23 cellular contexts compared by ENCODE assay signal in the genomic region with DNA sequence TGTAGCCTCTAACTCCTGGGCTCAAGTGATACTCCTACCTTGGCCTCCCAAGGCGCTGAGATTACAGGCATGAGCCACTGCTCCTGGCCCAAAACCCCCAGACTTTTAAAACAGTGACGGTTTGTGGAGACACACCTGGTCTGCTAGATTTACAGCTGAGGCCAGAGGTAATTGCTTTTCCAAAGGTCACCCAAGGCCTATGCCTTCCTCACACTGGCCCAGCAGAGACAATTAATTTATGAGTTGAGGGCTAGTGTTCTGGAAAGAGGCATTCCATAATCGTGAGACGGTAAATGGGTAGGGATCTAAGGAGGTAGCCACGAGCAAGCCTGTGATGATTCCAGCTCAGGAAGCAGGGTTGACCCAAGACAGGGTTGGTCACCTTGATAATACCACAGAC.
"Had no signal": no experiment of that assay in that cellular context is flagged by ENCODE, and none has a peak within 500 bp of the region (broad histone marks: within the 10 kb centered on the region; RNA-seq: fewer than 3 reads in every experiment).

No MANE protein-coding gene starts in this region.

- H3K27ac ChIP-seq: colonic mucosa, neural progenitor cell, prostate gland, right atrium auricular region, sigmoid colon, spleen, testis, tibial artery had no signal

- H3K36me3 Mint-ChIP-seq: immature natural killer cell; memory B cell; naive B cell; natural killer cell treated with Interleukin-12 subunit alpha and Interleukin-12 subunit beta and Interleukin-15 and Interleukin-18, amount 100 ng/mL, for 72 hours; neural progenitor cell; stimulated activated memory B cell treated with anti-CD40 and anti-IgM and Interleukin-4, amounts not matched to agents 10 μg/mL and 1 μg/mL and 100 μg/mL, for 72 hours; type B pancreatic cell had no signal

- H3K36me3 ChIP-seq: colonic mucosa, neural progenitor cell, prostate gland, right atrium auricular region, sigmoid colon, spleen, tibial artery had no signal

- H3K27me3 Mint-ChIP-seq: effector memory CD8-positive, alpha-beta T cell; memory B cell; naive B cell; natural killer cell treated with Interleukin-12 subunit alpha and Interleukin-12 subunit beta and Interleukin-15 and Interleukin-18, amount 100 ng/mL, for 72 hours; stimulated activated memory B cell treated with anti-CD40 and anti-IgM and Interleukin-4, amounts not matched to agents 10 μg/mL and 1 μg/mL and 100 μg/mL, for 72 hours had no signal

- H3K4me3 Mint-ChIP-seq: effector memory CD8-positive, alpha-beta T cell; immature natural killer cell; memory B cell; naive B cell; natural killer cell treated with Interleukin-12 subunit alpha and Interleukin-12 subunit beta and Interleukin-15 and Interleukin-18, amount 100 ng/mL, for 72 hours; neural progenitor cell; stimulated activated memory B cell treated with anti-CD40 and anti-IgM and Interleukin-4, amounts not matched to agents 10 μg/mL and 1 μg/mL and 100 μg/mL, for 72 hours; type B pancreatic cell had no signal

- H3K4me1 ChIP-seq: colonic mucosa, prostate gland, testis, tibial artery had no signal

- H3K4me3 ChIP-seq: colonic mucosa, lung, neural progenitor cell, prostate gland, right atrium auricular region, sigmoid colon, spleen, testis, tibial artery had no signal

- H2AFZ ChIP-seq: neural progenitor cell had no signal

- H3K27me3 ChIP-seq: colonic mucosa, neural progenitor cell, right atrium auricular region, sigmoid colon, spleen, testis, tibial artery had no signal

- H3K4me2 ChIP-seq: neural progenitor cell had no signal

- H3K27ac Mint-ChIP-seq: effector memory CD8-positive, alpha-beta T cell; immature natural killer cell; memory B cell; naive B cell; natural killer cell treated with Interleukin-12 subunit alpha and Interleukin-12 subunit beta and Interleukin-15 and Interleukin-18, amount 100 ng/mL, for 72 hours; neural progenitor cell; stimulated activated memory B cell treated with anti-CD40 and anti-IgM and Interleukin-4, amounts not matched to agents 10 μg/mL and 1 μg/mL and 100 μg/mL, for 72 hours; type B pancreatic cell had no signal

- DNase-seq: colonic mucosa; dermis blood vessel endothelial cell; effector memory CD8-positive, alpha-beta T cell; hypothalamus; immature natural killer cell; naive B cell; nucleus accumbens; sigmoid colon; spleen; stimulated activated CD4-positive, alpha-beta T cell treated with anti-CD3 and anti-CD28 coated beads, Interleukin-4, amount 100 ng/mL, for 4 hours; stimulated activated naive CD8-positive, alpha-beta T cell treated with anti-CD3 and anti-CD28 coated beads, Interleukin-15, Interleukin-2, amounts not matched to agents 100 U/mL and 50 U/mL, for 24 hours; substantia nigra; testis; tibial artery had no signal

- H3K9me3 ChIP-seq: colonic mucosa, prostate gland, right atrium auricular region, sigmoid colon, spleen, testis, tibial artery had no signal

- H3K9ac ChIP-seq: neural progenitor cell had no signal

- ATAC-seq: effector memory CD8-positive, alpha-beta T cell; left lobe of liver; natural killer cell treated with Interleukin-12 subunit alpha and Interleukin-12 subunit beta and Interleukin-15 and Interleukin-18, amount 100 ng/mL, for 72 hours; stimulated activated memory B cell treated with anti-CD40 and anti-IgM and Interleukin-4, amounts not matched to agents 10 μg/mL and 1 μg/mL and 100 μg/mL, for 72 hours; stimulated activated naive CD8-positive, alpha-beta T cell treated with anti-CD3 and anti-CD28 coated beads, Interleukin-15, Interleukin-2, amounts not matched to agents 100 U/mL and 50 U/mL, for 24 hours had no signal

- H3K9me3 Mint-ChIP-seq: effector memory CD8-positive, alpha-beta T cell; immature natural killer cell; memory B cell; naive B cell; natural killer cell treated with Interleukin-12 subunit alpha and Interleukin-12 subunit beta and Interleukin-15 and Interleukin-18, amount 100 ng/mL, for 72 hours; neural progenitor cell; stimulated activated memory B cell treated with anti-CD40 and anti-IgM and Interleukin-4, amounts not matched to agents 10 μg/mL and 1 μg/mL and 100 μg/mL, for 72 hours; type B pancreatic cell had no signal
